Comparison of ENCODE assay signal across 9 cellular contexts in the genomic region with DNA sequence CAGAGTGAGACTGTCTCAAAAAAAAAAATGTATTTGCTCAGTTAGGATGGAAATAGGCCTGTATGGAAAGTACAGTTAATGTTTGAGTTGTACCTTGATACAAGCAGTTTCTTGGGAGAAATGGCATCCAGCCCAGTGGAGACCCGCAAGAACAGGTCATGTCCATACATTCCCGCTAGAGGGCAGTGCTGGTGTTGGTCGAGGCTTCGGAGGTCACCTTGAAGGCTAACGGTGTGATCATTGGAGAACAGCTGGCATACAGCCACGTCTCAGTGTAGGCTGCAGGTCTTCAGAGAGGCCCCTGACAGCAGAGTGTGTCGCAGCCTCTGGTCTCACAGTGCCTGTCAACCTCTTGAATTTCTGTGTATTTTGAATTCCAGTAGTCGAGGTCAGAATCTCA. TPM values are rescaled to one million over a fixed set of nuclear protein-coding genes. Genes with fewer than 3 reads are reported as not detected.
DNase-seq lines count a peak whose midpoint lies in the region; ATAC-seq, FAIRE-seq and TF ChIP-seq lines count a peak whose summit lies in the region.
"Had no signal": no experiment of that assay in that cellular context is flagged by ENCODE, and none has a peak within 500 bp of the region (broad histone marks: within the 10 kb centered on the region; RNA-seq: fewer than 3 reads in every experiment).

No MANE protein-coding gene starts in this region.

- no peaks in the 10 kb centered on the region for H3K27me3 ChIP-seq in lower lobe of right lung (ENCODE audit: low read depth)

- ATAC-seq in T-helper 17 cell, result peak; percentile 64
- ATAC-seq in lower lobe of right lung, result peak; percentile 65 to 74
- peak; percentile 74 for ATAC-seq in stimulated activated effector memory CD8-positive, alpha-beta T cell treated with anti-CD3 and anti-CD28 coated beads, Interleukin-12 subunit alpha, Interleukin-12 subunit beta, amount 100 ng/mL, for 72 hours
- ATAC-seq in HG02588 (IDR thresholded peaks at IDR 0.05; ENCODE audit: unreplicated experiment), result no peak
- ATAC-seq: left colon had no signal

- DNase-seq in HS-27A (ENCODE audit: low read depth) (peak; percentile 11), T-helper 17 cell (peak; percentile 14 to 34 (median 20)), T47D (ENCODE audit: low read depth in 1 of 2, low spot score in 1 of 2) (peak; percentile 35 to 72), lower lobe of right lung (no peak), GM19239 (ENCODE audit: insufficient read length, low spot score) (no peak)
- peak; percentile 39 to 65 for DNase-seq in stimulated activated effector memory CD8-positive, alpha-beta T cell treated with anti-CD3 and anti-CD28 coated beads, Interleukin-12 subunit alpha, Interleukin-12 subunit beta, amount 100 ng/mL, for 72 hours (ENCODE audit: low spot score in 2 of 2)

- peaks cover 2% of the 10 kb centered on the region for H3K9me3 Mint-ChIP-seq in stimulated activated effector memory CD8-positive, alpha-beta T cell treated with anti-CD3 and anti-CD28 coated beads, Interleukin-12 subunit alpha, Interleukin-12 subunit beta, amount 100 ng/mL, for 72 hours

- TF ChIP-seq CTCF in C4-2B (conservative IDR thresholded peaks at IDR 0.05), result peak; percentile 74
- TF ChIP-seq CTCF in lower lobe of right lung (IDR thresholded peaks at IDR 0.05), result peak; percentile 62

- no peak overlapping the region for H3K4me3 Mint-ChIP-seq in T-helper 17 cell
- H3K4me3 Mint-ChIP-seq in stimulated activated effector memory CD8-positive, alpha-beta T cell treated with anti-CD3 and anti-CD28 coated beads, Interleukin-12 subunit alpha, Interleukin-12 subunit beta, amount 100 ng/mL, for 72 hours, result no peak overlapping the region

- in situ Hi-C loops in T47D (cut with HindIII; ENCODE audit: low pct_unique_long_range_greater_than_20kb, low sequenced_read_pairs), result no loop called here

- no peaks in the 10 kb centered on the region for H3K4me1 ChIP-seq in lower lobe of right lung

- intact Hi-C loops in lower lobe of right lung (cut with DNase I), result no loop called here

- no peak for FAIRE-seq in GM19239 (lab: Jason Lieb, UNC)

- H3K36me3 Mint-ChIP-seq in T-helper 17 cell (ENCODE audit: low read depth), result no peaks in the 10 kb centered on the region
- no peaks in the 10 kb centered on the region for H3K36me3 Mint-ChIP-seq in stimulated activated effector memory CD8-positive, alpha-beta T cell treated with anti-CD3 and anti-CD28 coated beads, Interleukin-12 subunit alpha, Interleukin-12 subunit beta, amount 100 ng/mL, for 72 hours

- no peak overlapping the region for H3K4me3 ChIP-seq in lower lobe of right lung

- no peak overlapping the region for H3K27ac ChIP-seq in C4-2B
- H3K27ac ChIP-seq in lower lobe of right lung, result no peak overlapping the region

- peaks cover 9% of the 10 kb centered on the region for H3K36me3 ChIP-seq in lower lobe of right lung

- H3K4me1 Mint-ChIP-seq in T-helper 17 cell, result no peaks in the 10 kb centered on the region
- no peaks in the 10 kb centered on the region for H3K4me1 Mint-ChIP-seq in stimulated activated effector memory CD8-positive, alpha-beta T cell treated with anti-CD3 and anti-CD28 coated beads, Interleukin-12 subunit alpha, Interleukin-12 subunit beta, amount 100 ng/mL, for 72 hours

- no peak overlapping the region for H3K27ac Mint-ChIP-seq in T-helper 17 cell
- no peak overlapping the region for H3K27ac Mint-ChIP-seq in stimulated activated effector memory CD8-positive, alpha-beta T cell treated with anti-CD3 and anti-CD28 coated beads, Interleukin-12 subunit alpha, Interleukin-12 subunit beta, amount 100 ng/mL, for 72 hours

- no peaks in the 10 kb centered on the region for H3K9me3 ChIP-seq in T-helper 17 cell (ENCODE audit: control insufficient read depth, low read length, poor library complexity, severe bottlenecking)
- H3K9me3 ChIP-seq in lower lobe of right lung, result no peaks in the 10 kb centered on the region

- no peaks in the 10 kb centered on the region for H3K27me3 Mint-ChIP-seq in T-helper 17 cell

RNA-seq across cellular contexts. Expression of gene ZNF610, which starts 7.5 kb away (rescaled TPM):
- total RNA-seq in T-helper 17 cell (under 1 TPM; 0.16 to 0.30 TPM), lower lobe of right lung (3.6 TPM)

RNA-seq across cellular contexts. Expression of gene ZNF880, which starts 26.2 kb away (rescaled TPM):
- total RNA-seq in T-helper 17 cell (10 to 100 TPM; 11.0 to 16.8 TPM), lower lobe of right lung (18.3 TPM)

RNA-seq across cellular contexts. Expression of gene ZNF480, which starts 46.6 kb away (rescaled TPM):
- total RNA-seq in T-helper 17 cell (1 to 10 TPM; 6.3 to 8.3 TPM), lower lobe of right lung (9.0 TPM)

RNA-seq across cellular contexts. Expression of gene ZNF528, which starts 54.1 kb away (rescaled TPM):
- total RNA-seq in T-helper 17 cell (10 to 100 TPM in 1 of 2 donors, 1 to 10 TPM in 1; 8.1 to 12.9 TPM), lower lobe of right lung (29.8 TPM)

Comparison
In these comparisons a context has a peak if more than half of its experiments do, and no peak if none do; other contexts are left out.
1. DNase-seq: peak in HS-27A (single experiment), T-helper 17 cell (3 of 3), T47D (2 of 2) and stimulated activated effector memory CD8-positive, alpha-beta T cell treated with anti-CD3 and anti-CD28 coated beads, Interleukin-12 subunit alpha, Interleukin-12 subunit beta, amount 100 ng/mL, for 72 hours (2 of 2); none in lower lobe of right lung (single experiment) and GM19239 (single experiment).